Comparison of ENCODE assay signal across 11 cellular contexts in genomic region chr20:33796263-33796906, GRCh38. TPM values are rescaled to one million over a fixed set of nuclear protein-coding genes. Genes with fewer than 3 reads are reported as not detected.
DNase-seq lines count a peak whose midpoint lies in the region; FAIRE-seq and TF ChIP-seq lines count a peak whose summit lies in the region.
"Had no signal": no experiment of that assay in that cellular context is flagged by ENCODE, and none has a peak within 500 bp of the region (broad histone marks: within the 10 kb centered on the region; RNA-seq: fewer than 3 reads in every experiment).

No MANE protein-coding gene starts in this region.

- in situ Hi-C loops in GM23248 (cut with MboI) = no loop called here

- H3K27ac Mint-ChIP-seq in glutamatergic neuron (ENCODE audit: unreplicated experiment) = no peak overlapping the region

- TF ChIP-seq CTCF in esophagus squamous epithelium (IDR thresholded peaks at IDR 0.05) (no peak), glutamatergic neuron (IDR thresholded peaks at IDR 0.05; ENCODE audit: partially characterized antibody, unreplicated experiment) (no peak)

- no peaks in the 10 kb centered on the region for H3K27me3 Mint-ChIP-seq in glutamatergic neuron (ENCODE audit: unreplicated experiment)

- no peak for FAIRE-seq in HTR-8/SVneo (lab: Jason Lieb, UNC)

- no peaks in the 10 kb centered on the region for H3K9me3 Mint-ChIP-seq in glutamatergic neuron (ENCODE audit: unreplicated experiment)

- no peak overlapping the region for H3K4me3 Mint-ChIP-seq in glutamatergic neuron (ENCODE audit: unreplicated experiment)
- H3K4me3 Mint-ChIP-seq: neural progenitor cell had no signal

- peaks cover 0 to 2% (median 0%) of the 10 kb centered on the region in 3 donors for H3K36me3 ChIP-seq in esophagus squamous epithelium
- no peaks in the 10 kb centered on the region for H3K36me3 ChIP-seq in GM23248 (ENCODE audit: low read depth)
- H3K36me3 ChIP-seq: neural progenitor cell had no signal

- no peaks in the 10 kb centered on the region for H3F3A ChIP-seq in GM23248 (ENCODE audit: insufficient read depth)

- no peaks in the 10 kb centered on the region for H3K4me1 Mint-ChIP-seq in glutamatergic neuron (ENCODE audit: low read depth, unreplicated experiment)
- H3K4me1 Mint-ChIP-seq: neural progenitor cell had no signal

- H3K4me1 ChIP-seq in esophagus squamous epithelium = peaks cover 0 to 66% (median 11%) of the 10 kb centered on the region in 3 donors
- peaks cover 9% of the 10 kb centered on the region for H3K4me1 ChIP-seq in GM23248 (ENCODE audit: insufficient read depth)
- H3K4me1 ChIP-seq: neural progenitor cell had no signal

- no peaks in the 10 kb centered on the region for H3K27me3 ChIP-seq in esophagus squamous epithelium
- H3K27me3 ChIP-seq in GM23248 (replicated peaks; ENCODE audit: insufficient read depth) = no peaks in the 10 kb centered on the region
- H3K27me3 ChIP-seq: neural progenitor cell had no signal

- intact Hi-C loops in esophagus squamous epithelium (cut with DNase I) = loop anchor here (10.0 kb wide), 1 partner anchor 268 kb away; no protein-coding TSS in a partner anchor

- H3K4me3 ChIP-seq in esophagus squamous epithelium = no peak overlapping the region
- no peak overlapping the region for H3K4me3 ChIP-seq in GM23248
- H3K4me3 ChIP-seq: neural progenitor cell had no signal

- no peaks in the 10 kb centered on the region for H4K20me1 ChIP-seq in GM23248 (ENCODE audit: insufficient read depth)

- DNase-seq in ELF-1 (ENCODE audit: low read depth, low spot score) (peak; percentile 63), NCI-H2196 treated with DMSO at 0.1 percent for 48 hours (lab: John Stamatoyannopoulos, UW; ENCODE audit: unreplicated experiment) (peak; percentile 84), esophagus squamous epithelium (lab: John Stamatoyannopoulos, UW) (no peak), renal cortical epithelial cell (ENCODE audit: low read depth) (peak; percentile 23), HTR-8/SVneo (ENCODE audit: insufficient read length, low spot score) (no peak), EL (no peak), glutamatergic neuron (no peak), GM23248 (no peak)
- DNase-seq: caudate nucleus, NCI-H69 had no signal

- H3K9me3 ChIP-seq in esophagus squamous epithelium (no peaks in the 10 kb centered on the region), GM23248 (ENCODE audit: low read depth) (no peaks in the 10 kb centered on the region)

- H3K79me2 ChIP-seq in GM23248 (ENCODE audit: insufficient read depth) = no peaks in the 10 kb centered on the region

- peak overlapping the region; percentile 61 to 84 (median 77) for H3K27ac ChIP-seq in esophagus squamous epithelium
- no peak overlapping the region for H3K27ac ChIP-seq in GM23248
- H3K27ac ChIP-seq: neural progenitor cell had no signal

- H3K9ac ChIP-seq in GM23248 = no peak overlapping the region
- H3K9ac ChIP-seq: neural progenitor cell had no signal

- 38 to 56% methylated on average over 9 of the region's 9 CpGs for WGBS in esophagus squamous epithelium, 2 donors
- WGBS in GM23248 (ENCODE audit: low coverage in 1 of 2, low lambda C conversion rate in 2 of 2, missing lambda C conversion rate in 2 of 2), 2 experiments = 70 to 76% methylated on average over 9 of the region's 9 CpGs

- TF ChIP-seq POLR2A in esophagus squamous epithelium (IDR thresholded peaks at IDR 0.05) = no peak

- H3K4me2 ChIP-seq in GM23248 (ENCODE audit: unreplicated experiment) = no peak overlapping the region
- H3K4me2 ChIP-seq: neural progenitor cell had no signal

- H2AFZ ChIP-seq in GM23248 = no peak overlapping the region
- H2AFZ ChIP-seq: neural progenitor cell had no signal

- no peaks in the 10 kb centered on the region for H3K36me3 Mint-ChIP-seq in glutamatergic neuron (ENCODE audit: unreplicated experiment)
- H3K36me3 Mint-ChIP-seq: neural progenitor cell had no signal

- no peaks in the 10 kb centered on the region for H3K9me2 ChIP-seq in GM23248 (ENCODE audit: insufficient read depth)

RNA-seq across cellular contexts. Expression of gene CHMP4B, which starts 14.8 kb away (rescaled TPM):
- total RNA-seq in esophagus squamous epithelium (100 to 1,000 TPM in 2 of 4 donors, 10 to 100 TPM in 2; 77.2 to 147 (median 107) TPM), renal cortical epithelial cell (46.4 and 93.4 TPM in 2 replicates), glutamatergic neuron (ENCODE audit: unreplicated experiment) (46.4 TPM)
- total RNA-seq in GM23248 (2014; rRNA removed; shearing (Covaris generic)) = 35.3 and 48.2 TPM in 2 replicates
- polyA plus RNA-seq in GM23248 (2016; fragmentation: Nextera tagmentation; extraction: Ambion mirVana) = 4.7 and 5.5 TPM in 2 replicates

Comparison
In these comparisons a context has a peak if more than half of its experiments do, and no peak if none do; other contexts are left out.
1. DNase-seq: peak in ELF-1 (single experiment), NCI-H2196 treated with DMSO at 0.1 percent for 48 hours (single experiment) and renal cortical epithelial cell (single experiment); none in esophagus squamous epithelium (single experiment), HTR-8/SVneo (single experiment), EL (single experiment), glutamatergic neuron (single experiment) and GM23248 (single experiment).